In genomic region chr15:81155375-81156218, GRCh38 we compare ENCODE assay signal across 7 cellular contexts. TPM values are rescaled to one million over a fixed set of nuclear protein-coding genes. Genes with fewer than 3 reads are reported as not detected.
A peak's percentile ranks its signal among the peaks of the same experiment; 100 is the strongest.
DNase-seq lines count a peak whose midpoint lies in the region; ATAC-seq, FAIRE-seq and TF ChIP-seq lines count a peak whose summit lies in the region.

No MANE protein-coding gene starts in this region.

- H3K79me2 ChIP-seq in neural cell (replicated peaks; ENCODE audit: insufficient read depth, low read length): no peaks in the 10 kb centered on the region

- H3K9me3 ChIP-seq in SJCRH30 (replicated peaks) (no peaks in the 10 kb centered on the region), neural cell (ENCODE audit: low read length) (no peaks in the 10 kb centered on the region)

- H3F3A ChIP-seq in neural cell (ENCODE audit: insufficient read depth, low read length, poor library complexity, severe bottlenecking): no peaks in the 10 kb centered on the region

- H3K36me3 ChIP-seq in SJCRH30: no peaks in the 10 kb centered on the region
- no peaks in the 10 kb centered on the region for H3K36me3 ChIP-seq in neural cell (ENCODE audit: insufficient read depth, low read length)

- no peak overlapping the region for H3K4me2 ChIP-seq in neural cell (ENCODE audit: low read length)

- H3K27ac ChIP-seq in SJCRH30 (no peak overlapping the region), neural cell (ENCODE audit: low read length) (no peak overlapping the region)

- H3K27me3 ChIP-seq in SJCRH30: no peaks in the 10 kb centered on the region
- no peaks in the 10 kb centered on the region for H3K27me3 ChIP-seq in neural cell (ENCODE audit: insufficient read depth, low read depth, low read length)

- peak; percentile 82 for TF ChIP-seq CTCF in fibroblast of mammary gland (conservative IDR thresholded peaks at IDR 0.05; ENCODE audit: control insufficient read depth, insufficient read depth, low read depth, low read length)
- peak; percentile 63 for TF ChIP-seq CTCF in neural cell (IDR thresholded peaks at IDR 0.05; ENCODE audit: poor library complexity, severe bottlenecking)

- no peak overlapping the region for H2AFZ ChIP-seq in neural cell (ENCODE audit: low read depth, low read length)

- no peak overlapping the region for H3K9ac ChIP-seq in neural cell (ENCODE audit: low read length)

- no peak for FAIRE-seq in HTR-8/SVneo (lab: Jason Lieb, UNC)

- H3K4me1 ChIP-seq in SJCRH30: no peaks in the 10 kb centered on the region; the same call in 1 of the 2 replicates

- ATAC-seq in GM18870 (IDR thresholded peaks at IDR 0.05; ENCODE audit: unreplicated experiment): no peak

- TF ChIP-seq EP300 in neural cell (conservative IDR thresholded peaks at IDR 0.05; ENCODE audit: poor library complexity, severe bottlenecking): no peak

- peak; percentile 50 for TF ChIP-seq RAD21 in neural cell (conservative IDR thresholded peaks at IDR 0.05)

- DNase-seq in ELF-1 (ENCODE audit: low read depth, low spot score) (peak; percentile 10), HTR-8/SVneo (ENCODE audit: insufficient read length, low spot score) (peak; percentile 28), SJCRH30 (peak; percentile 14 to 56), fibroblast of mammary gland (ENCODE audit: low read depth) (peak; percentile 84), NCI-H2107 treated with DMSO at 0.1 percent for 48 hours (lab: John Stamatoyannopoulos, UW; ENCODE audit: unreplicated experiment) (no peak)

- H4K20me1 ChIP-seq in neural cell (ENCODE audit: insufficient read depth): no peaks in the 10 kb centered on the region

- no peak overlapping the region for H3K4me3 ChIP-seq in SJCRH30
- H3K4me3 ChIP-seq in fibroblast of mammary gland (ENCODE audit: control insufficient read depth, low read depth, low read length): no peak overlapping the region
- H3K4me3 ChIP-seq in neural cell (ENCODE audit: low read length): no peak overlapping the region

- H3K9me2 ChIP-seq in neural cell (ENCODE audit: insufficient read depth, low read length): no peaks in the 10 kb centered on the region

TF ChIP-seq in neural cell, 6 proteins besides CTCF, POLR2A, EP300 and RAD21:
- TF ChIP-seq REST (IDR thresholded peaks at IDR 0.05; ENCODE audit: borderline replicate concordance) (no peak), SMC3 (conservative IDR thresholded peaks at IDR 0.05; ENCODE audit: poor library complexity) (peak; percentile 63)

RNA-seq across cellular contexts. Expression of gene CFAP161, which starts 21.5 kb away (rescaled TPM):
- total RNA-seq in SJCRH30 (2014; rRNA removed; shearing (Covaris generic)): not detected in 2 replicates
- polyA plus RNA-seq in neural cell: not detected in 2 replicates
- polyA minus RNA-seq in neural cell: not detected in 2 replicates

RNA-seq across cellular contexts. Expression of gene IL16, which starts 41.1 kb away (rescaled TPM):
- 0.18 TPM in 1 of 2 replicates, not detected in the other for total RNA-seq in SJCRH30 (2014; rRNA removed; shearing (Covaris generic))
- not detected in 2 replicates for polyA plus RNA-seq in neural cell
- polyA minus RNA-seq in neural cell: not detected in 2 replicates
